ENCODE assay signal across 12 cellular contexts in the genomic region with DNA sequence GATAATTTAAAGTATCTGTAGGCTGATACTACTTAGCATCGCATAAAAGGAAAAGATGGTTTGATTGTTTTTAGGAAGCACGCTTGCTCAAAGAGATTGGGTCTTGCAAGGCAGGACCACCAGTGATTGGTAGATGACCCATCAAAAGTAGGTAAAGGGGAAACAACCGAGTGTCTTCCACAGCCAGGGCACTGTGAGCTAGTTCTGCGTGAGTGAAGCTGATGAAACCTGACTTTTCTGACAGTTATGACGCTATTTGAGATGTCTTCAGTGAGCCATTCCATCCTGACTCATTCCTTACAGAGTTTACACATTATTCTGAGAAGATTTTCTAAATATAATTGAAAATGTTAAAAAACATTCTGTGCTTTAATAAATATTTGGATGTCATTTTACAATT. TPM values are rescaled to one million over a fixed set of nuclear protein-coding genes. Genes with fewer than 3 reads are reported as not detected.
A peak's percentile ranks its signal among the peaks of the same experiment; 100 is the strongest.
DNase-seq lines count a peak whose midpoint lies in the region; ATAC-seq and TF ChIP-seq lines count a peak whose summit lies in the region.
"Had no signal": no experiment of that assay in that cellular context is flagged by ENCODE, and none has a peak within 500 bp of the region (broad histone marks: within the 10 kb centered on the region; RNA-seq: fewer than 3 reads in every experiment).

No MANE protein-coding gene starts in this region.

- H3K36me3 Mint-ChIP-seq in IgD-negative memory B cell (peaks cover 4% of the 10 kb centered on the region), type B pancreatic cell (peaks cover 44% of the 10 kb centered on the region)
- no peaks in the 10 kb centered on the region for H3K36me3 Mint-ChIP-seq in activated CD4-positive, alpha-beta T cell treated with anti-CD3 and anti-CD28 coated beads, Interleukin-2, amount 10 ng/mL, durations not matched to agents 24 days and 14 days (ENCODE audit: low read depth)

- H3K9me3 Mint-ChIP-seq in IgD-negative memory B cell (no peaks in the 10 kb centered on the region), type B pancreatic cell (peaks cover 5% of the 10 kb centered on the region)
- H3K9me3 Mint-ChIP-seq in activated CD4-positive, alpha-beta T cell treated with anti-CD3 and anti-CD28 coated beads, Interleukin-2, amount 10 ng/mL, durations not matched to agents 24 days and 14 days, result peaks cover 3% of the 10 kb centered on the region

- no peak for DNase-seq in type B pancreatic cell (ENCODE audit: extremely low spot score, unreplicated experiment)
- no peak for DNase-seq in activated CD4-positive, alpha-beta T cell treated with anti-CD3 and anti-CD28 coated beads, Interleukin-2, amount 10 ng/mL, durations not matched to agents 24 days and 14 days
- DNase-seq in mammary epithelial cell, result no peak
- no peak for DNase-seq in NCI-H446 (lab: John Stamatoyannopoulos, UW)
- DNase-seq: activated T-cell treated with anti-CD3 and anti-CD28 coated beads, Interleukin-2, amount 50 U/mL, for 24 hours; DMS53; NCI-H2081; upper lobe of right lung had no signal

- H2AFZ ChIP-seq in mammary epithelial cell (ENCODE audit: low read depth, low read length), result no peak overlapping the region

- no peak overlapping the region for H3K27ac ChIP-seq in mammary epithelial cell (ENCODE audit: insufficient read depth, low read depth, low read length)
- H3K27ac ChIP-seq: right atrium auricular region, upper lobe of right lung had no signal

- H3K27me3 Mint-ChIP-seq in IgD-negative memory B cell, result no peaks in the 10 kb centered on the region
- no peaks in the 10 kb centered on the region for H3K27me3 Mint-ChIP-seq in type B pancreatic cell
- H3K27me3 Mint-ChIP-seq in activated CD4-positive, alpha-beta T cell treated with anti-CD3 and anti-CD28 coated beads, Interleukin-2, amount 10 ng/mL, durations not matched to agents 24 days and 14 days, result no peaks in the 10 kb centered on the region
- H3K27me3 Mint-ChIP-seq: activated T-cell treated with anti-CD3 and anti-CD28 coated beads, Interleukin-2, amount 50 U/mL, for 24 hours had no signal

- WGBS in mammary epithelial cell (ENCODE audit: low coverage, missing lambda C conversion rate), result 92% methylated on average over 5 of the region's 5 CpGs

- CTCF ChIA-PET in mammary epithelial cell (lab: Charles Lee; ENCODE audit: low non-redundant PET), result no interaction called here

- H3K4me1 Mint-ChIP-seq in IgD-negative memory B cell, result peaks cover 50 to 70% (median 54%) of the 10 kb centered on the region in 3 donors
- peaks cover 11% of the 10 kb centered on the region for H3K4me1 Mint-ChIP-seq in type B pancreatic cell (ENCODE audit: unreplicated experiment)
- H3K4me1 Mint-ChIP-seq in activated CD4-positive, alpha-beta T cell treated with anti-CD3 and anti-CD28 coated beads, Interleukin-2, amount 10 ng/mL, durations not matched to agents 24 days and 14 days, result no peaks in the 10 kb centered on the region

- no peaks in the 10 kb centered on the region for H3K27me3 ChIP-seq in mammary epithelial cell (ENCODE audit: insufficient read depth, low read length)
- H3K27me3 ChIP-seq: right atrium auricular region, upper lobe of right lung had no signal

- no peak overlapping the region for H3K4me3 ChIP-seq in mammary epithelial cell (replicated peaks in 1 of 3; ENCODE audit: insufficient read depth in 1 of 3, low read depth in 2 of 3, low read length in 3 of 3)
- H3K4me3 ChIP-seq: right atrium auricular region, upper lobe of right lung had no signal

- peak overlapping the region; percentile 82 to 94 (median 89) for H3K27ac Mint-ChIP-seq in IgD-negative memory B cell
- H3K27ac Mint-ChIP-seq in type B pancreatic cell, result peak overlapping the region; percentile 49
- H3K27ac Mint-ChIP-seq in activated CD4-positive, alpha-beta T cell treated with anti-CD3 and anti-CD28 coated beads, Interleukin-2, amount 10 ng/mL, durations not matched to agents 24 days and 14 days, result no peak overlapping the region
- H3K27ac Mint-ChIP-seq: activated T-cell treated with anti-CD3 and anti-CD28 coated beads, Interleukin-2, amount 50 U/mL, for 24 hours had no signal

- H3K4me3 Mint-ChIP-seq in IgD-negative memory B cell, result peak overlapping the region; percentile 68 to 93 (median 80)
- no peak overlapping the region for H3K4me3 Mint-ChIP-seq in type B pancreatic cell
- H3K4me3 Mint-ChIP-seq in activated CD4-positive, alpha-beta T cell treated with anti-CD3 and anti-CD28 coated beads, Interleukin-2, amount 10 ng/mL, durations not matched to agents 24 days and 14 days, result no peak overlapping the region
- H3K4me3 Mint-ChIP-seq: activated T-cell treated with anti-CD3 and anti-CD28 coated beads, Interleukin-2, amount 50 U/mL, for 24 hours had no signal

- H3K4me1 ChIP-seq in mammary epithelial cell (ENCODE audit: insufficient read depth, low read length), result no peaks in the 10 kb centered on the region
- H3K4me1 ChIP-seq: right atrium auricular region, upper lobe of right lung had no signal

- in situ Hi-C loops in mammary epithelial cell (cut with MboI; ENCODE audit: low sequenced_read_pairs in 2 of 2), result no loop called here

- no peaks in the 10 kb centered on the region for H4K20me1 ChIP-seq in mammary epithelial cell (ENCODE audit: insufficient read depth, low read length)

- H3K79me2 ChIP-seq in mammary epithelial cell (ENCODE audit: insufficient read depth, low read length), result peaks cover 50% of the 10 kb centered on the region

- ATAC-seq in GM19395 (IDR thresholded peaks at IDR 0.05; ENCODE audit: unreplicated experiment) (peak; percentile 65), HG02852 (IDR thresholded peaks at IDR 0.05; ENCODE audit: unreplicated experiment) (peak; percentile 77)
- ATAC-seq: upper lobe of right lung had no signal

- no peak overlapping the region for H3K4me2 ChIP-seq in mammary epithelial cell (ENCODE audit: insufficient read depth, low read depth, low read length)

- no peak overlapping the region for H3K9ac ChIP-seq in mammary epithelial cell (ENCODE audit: insufficient read depth, low read length)

- H3K36me3 ChIP-seq in mammary epithelial cell (ENCODE audit: insufficient read depth, low read length), result no peaks in the 10 kb centered on the region
- H3K36me3 ChIP-seq: right atrium auricular region, upper lobe of right lung had no signal

- BruUV-seq in mammary epithelial cell (replicated peaks; lab: Mats Ljungman, UMichigan), result no TSS peak

- dilution Hi-C loops in mammary epithelial cell (cut with HindIII; ENCODE audit: low sequenced_read_pairs), result no loop called here

- TF ChIP-seq CTCF in type B pancreatic cell (conservative IDR thresholded peaks at IDR 0.05), result no peak
- no peak for TF ChIP-seq CTCF in mammary epithelial cell (conservative IDR thresholded peaks at IDR 0.05 in 1 of 2, IDR thresholded peaks at IDR 0.05 in 1 of 2; ENCODE audit: extremely low read depth in 1 of 2, insufficient read depth in 1 of 2, low read depth in 1 of 2, low read length in 2 of 2)

- H3K9me3 ChIP-seq in mammary epithelial cell (replicated peaks; ENCODE audit: insufficient read depth, low read length), result no peaks in the 10 kb centered on the region
- H3K9me3 ChIP-seq: right atrium auricular region, upper lobe of right lung had no signal

- intact Hi-C loops in activated CD4-positive, alpha-beta T cell treated with anti-CD3 and anti-CD28 coated beads, Interleukin-2, amount 10 ng/mL, durations not matched to agents 24 days and 14 days (cut with micrococcal nuclease), result no loop called here
- intact Hi-C loops in mammary epithelial cell (cut with micrococcal nuclease), result no loop called here

RNA-seq across cellular contexts. Expression of a gene that starts 49.7 kb away (rescaled TPM):
- polyA plus RNA-seq in IgD-negative memory B cell (149 TPM), mammary epithelial cell (60.4 TPM)
- total RNA-seq in type B pancreatic cell (ENCODE audit: low replicate concordance) (131 and 197 TPM in 2 replicates), mammary epithelial cell (10 to 100 TPM; 27.0 to 76.6 TPM)
- 0.33 and 0.37 TPM in 2 replicates for total RNA-seq in activated CD4-positive, alpha-beta T cell treated with anti-CD3 and anti-CD28 coated beads, Interleukin-2, amount 10 ng/mL, durations not matched to agents 24 days and 14 days
- 15.7 TPM for polyA minus RNA-seq in mammary epithelial cell

Comparison
In these comparisons a context has a peak if more than half of its experiments do, and no peak if none do; other contexts are left out.
1. H3K4me3 Mint-ChIP-seq: peak in IgD-negative memory B cell (4 of 4); none in type B pancreatic cell (single experiment) and activated CD4-positive, alpha-beta T cell treated with anti-CD3 and anti-CD28 coated beads, Interleukin-2, amount 10 ng/mL, durations not matched to agents 24 days and 14 days (single experiment).
2. RNA of a gene that starts 49.7 kb away (total RNA-seq): 131 to 197 TPM in type B pancreatic cell and 27.0 to 76.6 TPM in mammary epithelial cell; 0.33 to 0.37 TPM in activated CD4-positive, alpha-beta T cell treated with anti-CD3 and anti-CD28 coated beads, Interleukin-2, amount 10 ng/mL, durations not matched to agents 24 days and 14 days; every median in the first group is over 10 times any median in the second.